20 cellular contexts compared by ENCODE assay signal in genomic region chr12:128815779-128816642, GRCh38. TPM values are rescaled to one million over a fixed set of nuclear protein-coding genes. Genes with fewer than 3 reads are reported as not detected.
DNase-seq lines count a peak whose midpoint lies in the region; ATAC-seq and TF ChIP-seq lines count a peak whose summit lies in the region.
"Had no signal": no experiment of that assay in that cellular context is flagged by ENCODE, and none has a peak within 500 bp of the region (broad histone marks: within the 10 kb centered on the region; RNA-seq: fewer than 3 reads in every experiment).

No MANE protein-coding gene starts in this region.

- H3K4me3 ChIP-seq in right atrium auricular region (no peak overlapping the region), thoracic aorta (peak overlapping the region; percentile 15)
- H3K4me3 ChIP-seq: HAP-1, prostate gland had no signal

- no peak for DNase-seq in right atrium auricular region (ENCODE audit: low spot score)
- DNase-seq in left cardiac atrium = no peak
- no peak for DNase-seq in activated naive CD8-positive, alpha-beta T cell treated with anti-CD3 and anti-CD28 coated beads for 36 hours
- DNase-seq in mesothelial cell of epicardium (ENCODE audit: low spot score in 2 of 2, unreplicated experiment in 2 of 2) = no peak
- no peak for DNase-seq in thoracic aorta (ENCODE audit: low spot score)
- no peak for DNase-seq in NCI-H510A (lab: John Stamatoyannopoulos, UW)
- DNase-seq in EL = no peak
- DNase-seq: activated CD8-positive, alpha-beta memory T cell treated with anti-CD3 and anti-CD28 coated beads, Interleukin-2, amount 50 U/mL, for 48 hours; activated naive CD4-positive, alpha-beta T cell treated with anti-CD3 and anti-CD28 coated beads, Interleukin-2, amount 50 U/mL, for 16 hours; Kasumi-1; kidney; NCI-H187; NCI-H524; stimulated activated CD4-positive, alpha-beta T cell treated with anti-CD3 and anti-CD28 coated beads, Interleukin-4, amount 100 ng/mL, for 1 hour; T-cell had no signal

- peaks cover 48% of the 10 kb centered on the region for H3K4me1 Mint-ChIP-seq in activated naive CD8-positive, alpha-beta T cell treated with anti-CD3 and anti-CD28 coated beads for 36 hours
- H3K4me1 Mint-ChIP-seq in mesothelial cell of epicardium = peaks cover 17% of the 10 kb centered on the region

- no peaks in the 10 kb centered on the region for H3K27me3 Mint-ChIP-seq in activated naive CD8-positive, alpha-beta T cell treated with anti-CD3 and anti-CD28 coated beads for 36 hours
- H3K27me3 Mint-ChIP-seq in mesothelial cell of epicardium (ENCODE audit: low read depth) = no peaks in the 10 kb centered on the region
- H3K27me3 Mint-ChIP-seq: central memory CD8-positive, alpha-beta T cell; T-cell had no signal

- H3K27ac ChIP-seq in right atrium auricular region (peak overlapping the region; percentile 88 to 90), thoracic aorta (peak overlapping the region; percentile 94 to 96)
- H3K27ac ChIP-seq: prostate gland had no signal

- H3K27ac Mint-ChIP-seq in activated naive CD8-positive, alpha-beta T cell treated with anti-CD3 and anti-CD28 coated beads for 36 hours = peak overlapping the region; percentile 48
- H3K27ac Mint-ChIP-seq in mesothelial cell of epicardium = peak overlapping the region; percentile 56
- H3K27ac Mint-ChIP-seq: T-cell, WTC11 had no signal

- no peak for ATAC-seq in left cardiac atrium
- ATAC-seq in thoracic aorta (ENCODE audit: insufficient number of reproducible peaks, low FRiP score, low read depth) = no peak
- ATAC-seq in HG02759 (IDR thresholded peaks at IDR 0.05; ENCODE audit: unreplicated experiment) = no peak
- ATAC-seq: T-cell, WTC11 had no signal

- intact Hi-C loops in left cardiac atrium (cut with DNase I) = no loop called here

- H3K9me3 ChIP-seq in right atrium auricular region (no peaks in the 10 kb centered on the region), thoracic aorta (no peaks in the 10 kb centered on the region)
- H3K9me3 ChIP-seq: HAP-1, prostate gland had no signal

- no peaks in the 10 kb centered on the region for H3K9me3 Mint-ChIP-seq in activated naive CD8-positive, alpha-beta T cell treated with anti-CD3 and anti-CD28 coated beads for 36 hours
- H3K9me3 Mint-ChIP-seq in mesothelial cell of epicardium = no peaks in the 10 kb centered on the region
- H3K9me3 Mint-ChIP-seq: central memory CD8-positive, alpha-beta T cell; T-cell had no signal

- peaks cover 56% of the 10 kb centered on the region for H3K36me3 Mint-ChIP-seq in activated naive CD8-positive, alpha-beta T cell treated with anti-CD3 and anti-CD28 coated beads for 36 hours
- peaks cover 29% of the 10 kb centered on the region for H3K36me3 Mint-ChIP-seq in mesothelial cell of epicardium

- H3K4me3 Mint-ChIP-seq in activated naive CD8-positive, alpha-beta T cell treated with anti-CD3 and anti-CD28 coated beads for 36 hours = no peak overlapping the region
- H3K4me3 Mint-ChIP-seq in mesothelial cell of epicardium = no peak overlapping the region
- H3K4me3 Mint-ChIP-seq: T-cell, WTC11 had no signal

- H3K36me3 ChIP-seq in right atrium auricular region (peaks cover 8% of the 10 kb centered on the region), thoracic aorta (no peaks in the 10 kb centered on the region)
- H3K36me3 ChIP-seq: prostate gland had no signal

- TF ChIP-seq CTCF in right atrium auricular region (IDR thresholded peaks at IDR 0.05) = no peak
- TF ChIP-seq CTCF in mesothelial cell of epicardium (IDR thresholded peaks at IDR 0.05; ENCODE audit: unreplicated experiment) = no peak
- TF ChIP-seq CTCF in thoracic aorta (IDR thresholded peaks at IDR 0.05) = no peak

- H3K4me1 ChIP-seq in right atrium auricular region (peaks cover 0 to 57% of the 10 kb centered on the region in 2 donors), thoracic aorta (ENCODE audit: control insufficient read depth in 1 of 2, low read depth in 2 of 2) (peaks cover 42 to 100% of the 10 kb centered on the region in 2 donors)
- H3K4me1 ChIP-seq: prostate gland had no signal

- no peaks in the 10 kb centered on the region for H3K27me3 ChIP-seq in right atrium auricular region
- no peaks in the 10 kb centered on the region for H3K27me3 ChIP-seq in thoracic aorta (replicated peaks; ENCODE audit: insufficient read depth)

RNA-seq across cellular contexts. Expression of gene SLC15A4, which starts 7.7 kb away (rescaled TPM):
- total RNA-seq in right atrium auricular region (10 to 100 TPM; 24.1 to 24.3 TPM), left cardiac atrium (10 to 100 TPM; 15.6 to 16.2 TPM), mesothelial cell of epicardium (26.1 to 26.6 TPM (median 26.5 TPM) in 3 replicates), thoracic aorta (100 to 1,000 TPM; 116 to 165 TPM)
- 10 to 100 TPM; 18.6 to 22.0 TPM for total RNA-seq in activated naive CD8-positive, alpha-beta T cell treated with anti-CD3 and anti-CD28 coated beads for 36 hours

RNA-seq across cellular contexts. Expression of gene GLT1D1, which starts 37.3 kb away (rescaled TPM):
- total RNA-seq in right atrium auricular region (under 1 TPM in 1 of 2 donors, not detected in 1; 0.20 TPM), left cardiac atrium (under 1 TPM; 0.38 to 0.50 TPM), mesothelial cell of epicardium (1.3 to 1.6 TPM (median 1.5 TPM) in 3 replicates), thoracic aorta (under 1 TPM; 0.68 to 0.85 TPM)
- total RNA-seq in activated naive CD8-positive, alpha-beta T cell treated with anti-CD3 and anti-CD28 coated beads for 36 hours = under 1 TPM; 0.27 to 0.30 TPM
